ENCODE assay signal across 8 cellular contexts in genomic region chr18:58051765-58052460, GRCh38. TPM values are rescaled to one million over a fixed set of nuclear protein-coding genes. Genes with fewer than 3 reads are reported as not detected.
DNase-seq lines count a peak whose midpoint lies in the region; ATAC-seq and TF ChIP-seq lines count a peak whose summit lies in the region.

No MANE protein-coding gene starts in this region.

- no peak overlapping the region for H3K27ac Mint-ChIP-seq in endodermal cell

- TF ChIP-seq POLR2A in NB4 (IDR thresholded peaks at IDR 0.05; ENCODE audit: extremely low read depth, insufficient read length), result no peak

- DNase-seq in ACHN (peak; percentile 55), NB4 (ENCODE audit: low read depth) (peak; percentile 4), endodermal cell (no peak), superior temporal gyrus (ENCODE audit: extremely low spot score) (peak; percentile 73), NCI-H82 treated with DMSO at 0.1 percent for 48 hours (lab: John Stamatoyannopoulos, UW; ENCODE audit: unreplicated experiment) (no peak), SJCRH30 (no peak)
- DNase-seq in central memory CD4-positive, alpha-beta T cell, result no peak

- H3K4me1 Mint-ChIP-seq in endodermal cell, result peaks cover 53% of the 10 kb centered on the region

- H3K27me3 ChIP-seq in endodermal cell (ENCODE audit: control insufficient read depth, insufficient read depth, low read length, poor library complexity, severe bottlenecking), result no peaks in the 10 kb centered on the region
- H3K27me3 ChIP-seq in SJCRH30, result no peaks in the 10 kb centered on the region

- no peak overlapping the region for H3K9ac ChIP-seq in endodermal cell (ENCODE audit: extremely low read depth, low read length, poor library complexity, severe bottlenecking)

- no peak overlapping the region for H3K4me3 ChIP-seq in NB4 (ENCODE audit: low read depth, low read length)
- no peak overlapping the region for H3K4me3 ChIP-seq in endodermal cell (ENCODE audit: low read length)
- no peak overlapping the region for H3K4me3 ChIP-seq in SJCRH30

- peak overlapping the region; percentile 50 for H3K27ac ChIP-seq in endodermal cell (ENCODE audit: low read depth, low read length)
- H3K27ac ChIP-seq in SJCRH30, result no peak overlapping the region

- ATAC-seq in GM18861 (IDR thresholded peaks at IDR 0.05; ENCODE audit: unreplicated experiment), result peak; percentile 75

- in situ Hi-C loops in ACHN (cut with HindIII; ENCODE audit: low pct_ligation_motif_present, low pct_unique_long_range_greater_than_20kb, low sequenced_read_pairs), result no loop called here

- 75 to 81% methylated on average over 3 to 4 of the region's 4 CpGs for WGBS in endodermal cell (ENCODE audit: insufficient coverage in 1 of 2, insufficient read length in 1 of 2), 2 experiments

- TF ChIP-seq CTCF in NB4 (IDR thresholded peaks at IDR 0.05; ENCODE audit: low read depth, low read length), result peak; percentile 4
- peak; percentile 31 for TF ChIP-seq CTCF in endodermal cell (conservative IDR thresholded peaks at IDR 0.05)

- no peaks in the 10 kb centered on the region for H3K9me3 Mint-ChIP-seq in endodermal cell

- H3K4me3 Mint-ChIP-seq in endodermal cell, result no peak overlapping the region

- H3K36me3 Mint-ChIP-seq in endodermal cell (ENCODE audit: low read depth), result peaks cover 8% of the 10 kb centered on the region

- no peaks in the 10 kb centered on the region for H3K27me3 Mint-ChIP-seq in endodermal cell (ENCODE audit: insufficient read depth)

- H3K4me1 ChIP-seq in endodermal cell (ENCODE audit: control insufficient read depth, insufficient read depth, low read length) (peaks cover under 1% of the 10 kb centered on the region), SJCRH30 (no peaks in the 10 kb centered on the region)

- H3K36me3 ChIP-seq in endodermal cell (ENCODE audit: control insufficient read depth, insufficient read depth, low read length) (no peaks in the 10 kb centered on the region), SJCRH30 (no peaks in the 10 kb centered on the region)

- no peaks in the 10 kb centered on the region for H3K9me3 ChIP-seq in endodermal cell (ENCODE audit: control insufficient read depth, low read length)
- no peaks in the 10 kb centered on the region for H3K9me3 ChIP-seq in SJCRH30 (replicated peaks)

RNA-seq across cellular contexts. Expression of gene NEDD4L, which starts 7.9 kb away (rescaled TPM):
- total RNA-seq in endodermal cell, result 10 to 100 TPM; 70.5 to 75.3 TPM
- polyA plus RNA-seq in endodermal cell (2013, experiment 1 of 2), result 43.2 TPM
- polyA plus RNA-seq in endodermal cell (2013, experiment 2 of 2), result 35.7 TPM
- 26.0 and 29.3 TPM in 2 replicates for total RNA-seq in SJCRH30 (2014; rRNA removed; shearing (Covaris generic))

Comparison
In these comparisons a context has a peak if more than half of its experiments do, and no peak if none do; other contexts are left out.
1. DNase-seq: peak in ACHN (single experiment), NB4 (single experiment) and superior temporal gyrus (single experiment); none in endodermal cell (single experiment), NCI-H82 treated with DMSO at 0.1 percent for 48 hours (single experiment), SJCRH30 (0 of 2) and central memory CD4-positive, alpha-beta T cell (single experiment).